Comparison of ENCODE assay signal across 1 cellular context in the genomic region with DNA sequence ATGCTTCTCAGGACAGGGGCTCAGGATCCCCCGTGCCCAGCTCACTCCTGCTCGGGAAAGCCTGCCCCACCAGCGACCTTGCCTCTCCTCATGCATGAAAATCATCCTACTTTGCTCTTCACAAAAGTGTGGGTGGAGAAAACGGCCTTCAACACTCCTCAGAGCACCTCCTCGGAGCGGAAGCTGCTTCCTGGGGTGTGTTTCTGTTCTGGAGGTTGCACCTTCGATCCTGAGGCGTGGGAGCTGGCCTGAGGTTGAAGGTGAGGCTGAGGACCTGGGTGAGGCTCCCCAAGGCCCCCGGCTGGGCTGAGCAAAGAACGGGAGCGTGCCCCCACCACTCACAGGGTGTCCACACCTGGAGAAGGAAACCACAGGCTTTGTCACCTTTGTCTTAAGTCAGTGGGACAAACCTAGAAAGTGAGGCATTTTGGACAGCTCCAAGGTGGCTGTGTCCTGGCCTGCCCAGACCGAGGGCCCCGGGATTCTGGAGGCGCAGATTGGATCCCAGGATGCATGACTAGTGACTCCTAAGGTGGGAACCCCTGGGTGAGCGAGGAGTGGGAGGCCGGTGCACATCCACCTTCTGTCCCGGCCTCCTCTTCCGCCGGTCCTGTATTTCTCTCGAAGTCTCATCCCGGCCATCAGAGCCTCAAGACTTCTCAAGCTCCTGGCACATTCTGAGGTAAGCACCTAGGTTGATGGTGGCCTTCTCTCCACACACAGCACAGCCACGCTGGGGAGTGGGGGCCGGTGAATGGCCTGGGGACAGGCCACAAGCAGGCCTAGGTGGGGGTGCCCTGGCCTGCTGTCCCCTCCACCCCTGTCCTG.
TF ChIP-seq lines count a peak whose summit lies in the region.

No MANE protein-coding gene starts in this region.

TF ChIP-seq in GM23338, 12 proteins besides CTCF, POLR2A, EP300 and RAD21:
- TF ChIP-seq POLR2AphosphoS5 (IDR thresholded peaks at IDR 0.05; ENCODE audit: low read depth) (no peak), NANOG (IDR thresholded peaks at IDR 0.05; ENCODE audit: borderline replicate concordance) (no peak), ZNF331 (CRISPR knock-in tag; IDR thresholded peaks at IDR 0.05; ENCODE audit: low read depth) (no peak), STAT1 (IDR thresholded peaks at IDR 0.05; ENCODE audit: unreplicated experiment) (no peak), JUNB (IDR thresholded peaks at IDR 0.05; ENCODE audit: unreplicated experiment) (no peak), EZH2 (IDR thresholded peaks at IDR 0.05; ENCODE audit: low read depth, unreplicated experiment) (no peak), CREB1 (CRISPR knock-in tag; IDR thresholded peaks at IDR 0.05; ENCODE audit: low read depth) (no peak), ZNF114 (CRISPR knock-in tag; IDR thresholded peaks at IDR 0.05) (no peak), REST (IDR thresholded peaks at IDR 0.05; ENCODE audit: unreplicated experiment) (no peak), EZH2phosphoT487 (IDR thresholded peaks at IDR 0.05; ENCODE audit: unreplicated experiment) (no peak)
- TF ChIP-seq, protein P1, sequence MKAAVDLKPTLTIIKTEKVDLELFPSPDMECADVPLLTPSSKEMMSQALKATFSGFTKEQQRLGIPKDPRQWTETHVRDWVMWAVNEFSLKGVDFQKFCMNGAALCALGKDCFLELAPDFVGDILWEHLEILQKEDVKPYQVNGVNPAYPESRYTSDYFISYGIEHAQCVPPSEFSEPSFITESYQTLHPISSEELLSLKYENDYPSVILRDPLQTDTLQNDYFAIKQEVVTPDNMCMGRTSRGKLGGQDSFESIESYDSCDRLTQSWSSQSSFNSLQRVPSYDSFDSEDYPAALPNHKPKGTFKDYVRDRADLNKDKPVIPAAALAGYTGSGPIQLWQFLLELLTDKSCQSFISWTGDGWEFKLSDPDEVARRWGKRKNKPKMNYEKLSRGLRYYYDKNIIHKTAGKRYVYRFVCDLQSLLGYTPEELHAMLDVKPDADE (IDR thresholded peaks at IDR 0.05): no peak
TF ChIP-seq in GM23338: peak in this region for 0.
